Comparison of ENCODE assay signal across 1 cellular context in genomic region chr14:49581961-49582210, GRCh38.
TF ChIP-seq lines count a peak whose summit lies in the region.

No MANE protein-coding gene starts in this region.

TF ChIP-seq in H1, 55 proteins besides CTCF, POLR2A, EP300 and RAD21:
- TF ChIP-seq HDAC6 (IDR thresholded peaks at IDR 0.05; ENCODE audit: low read depth, low read length) (no peak), POLR2AphosphoS5 (IDR thresholded peaks at IDR 0.05; ENCODE audit: low read depth, low read length) (peak; percentile 88; the same call in 1 of the 2 replicates), PHF8 (conservative IDR thresholded peaks at IDR 0.05; ENCODE audit: low read depth, low read length) (no peak), KDM5A (IDR thresholded peaks at IDR 0.05; ENCODE audit: low read length) (no peak), JUND (IDR thresholded peaks at IDR 0.05; ENCODE audit: low read length) (no peak), EZH2 (IDR thresholded peaks at IDR 0.05; ENCODE audit: low read depth, low read length, severe bottlenecking) (no peak), KDM4A (IDR thresholded peaks at IDR 0.05; ENCODE audit: low read depth, low read length, severe bottlenecking) (no peak)
- TF ChIP-seq, protein P1, sequence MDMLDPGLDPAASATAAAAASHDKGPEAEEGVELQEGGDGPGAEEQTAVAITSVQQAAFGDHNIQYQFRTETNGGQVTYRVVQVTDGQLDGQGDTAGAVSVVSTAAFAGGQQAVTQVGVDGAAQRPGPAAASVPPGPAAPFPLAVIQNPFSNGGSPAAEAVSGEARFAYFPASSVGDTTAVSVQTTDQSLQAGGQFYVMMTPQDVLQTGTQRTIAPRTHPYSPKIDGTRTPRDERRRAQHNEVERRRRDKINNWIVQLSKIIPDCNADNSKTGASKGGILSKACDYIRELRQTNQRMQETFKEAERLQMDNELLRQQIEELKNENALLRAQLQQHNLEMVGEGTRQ (IDR thresholded peaks at IDR 0.05; ENCODE audit: low read length): no peak
TF ChIP-seq in H1: peak in this region for 1.
